ENCODE assay signal across 8 cellular contexts in genomic region chrX:52995135-52995973, GRCh38. TPM values are rescaled to one million over a fixed set of nuclear protein-coding genes. Genes with fewer than 3 reads are reported as not detected.
DNase-seq lines count a peak whose midpoint lies in the region; ATAC-seq and TF ChIP-seq lines count a peak whose summit lies in the region.

No MANE protein-coding gene starts in this region.

- H2AFZ ChIP-seq in OCI-LY1 (ENCODE audit: low read length), result no peak overlapping the region

- no peaks in the 10 kb centered on the region for H3K9me3 ChIP-seq in OCI-LY1 (ENCODE audit: low read length)
- H3K9me3 ChIP-seq in mononuclear cell (ENCODE audit: low read depth, low read length), result no peaks in the 10 kb centered on the region

- peak overlapping the region; percentile 86 for H3K4me3 ChIP-seq in OCI-LY1 (ENCODE audit: low read depth, low read length, poor library complexity, severe bottlenecking)
- peak overlapping the region; percentile 70 for H3K4me3 ChIP-seq in epithelial cell of esophagus (ENCODE audit: low read length)
- H3K4me3 ChIP-seq in mononuclear cell (ENCODE audit: low read length), result peak overlapping the region; percentile 64

- H3K27ac ChIP-seq in OCI-LY1 (ENCODE audit: low read depth, low read length, poor library complexity, severe bottlenecking), result peak overlapping the region; percentile 70

- no peaks in the 10 kb centered on the region for H3K27me3 ChIP-seq in OCI-LY1 (ENCODE audit: insufficient read depth, low read length)
- H3K27me3 ChIP-seq in mononuclear cell (ENCODE audit: insufficient read depth, low read length), result no peaks in the 10 kb centered on the region

- H3K79me2 ChIP-seq in OCI-LY1 (ENCODE audit: insufficient read depth, low read length), result no peaks in the 10 kb centered on the region

- no peaks in the 10 kb centered on the region for H3F3A ChIP-seq in OCI-LY1 (ENCODE audit: insufficient read depth, low read length)

- H3K4me1 ChIP-seq in OCI-LY1 (ENCODE audit: insufficient read depth, low read length, severe bottlenecking), result peaks cover 26% of the 10 kb centered on the region
- peaks cover 17% of the 10 kb centered on the region for H3K4me1 ChIP-seq in mononuclear cell (ENCODE audit: insufficient read depth, low read length)

- H3K9ac ChIP-seq in OCI-LY1 (ENCODE audit: low read length), result peak overlapping the region; percentile 93

- no peaks in the 10 kb centered on the region for H4K20me1 ChIP-seq in OCI-LY1 (ENCODE audit: insufficient read depth, low read length)

- no peaks in the 10 kb centered on the region; the same call in 1 of the 2 replicates for H3K36me3 ChIP-seq in OCI-LY1 (ENCODE audit: insufficient read depth, low read length)

- peak; percentile 95 for ATAC-seq in GM21515 (IDR thresholded peaks at IDR 0.05; ENCODE audit: unreplicated experiment)

- TF ChIP-seq CTCF in OCI-LY1 (IDR thresholded peaks at IDR 0.05; ENCODE audit: low read length) (peak; percentile 53; the same call in 1 of the 2 replicates), epithelial cell of esophagus (IDR thresholded peaks at IDR 0.05; ENCODE audit: insufficient read depth, low read depth, low read length, missing control alignments) (peak; percentile 63)

- H3K4me2 ChIP-seq in OCI-LY1 (ENCODE audit: low read length), result peak overlapping the region; percentile 95

- peak; percentile 98 for DNase-seq in DMS 273 (lab: John Stamatoyannopoulos, UW; ENCODE audit: unreplicated experiment)
- peak; percentile 69 for DNase-seq in HuH-7 (ENCODE audit: low spot score)
- peak; percentile 86 for DNase-seq in activated T-cell treated with anti-CD3 and anti-CD28 coated beads for 24 hours (ENCODE audit: low read depth)
- DNase-seq in epithelial cell of esophagus (ENCODE audit: low read depth), result peak; percentile 95
- peak; percentile 60 to 79 for DNase-seq in stimulated activated CD8-positive, alpha-beta memory T cell treated with anti-CD3 and anti-CD28 coated beads, Interleukin-4, amount 100 ng/mL, for 1 hour (ENCODE audit: low read depth in 2 of 2, low spot score in 1 of 2)

- no peaks in the 10 kb centered on the region for H3K9me2 ChIP-seq in OCI-LY1 (ENCODE audit: low read depth, low read length)

RNA-seq across cellular contexts. Expression of gene FAM156A, which starts 37.0 kb away (rescaled TPM):
- 7.8 TPM for total RNA-seq in mononuclear cell

RNA-seq across cellular contexts. Expression of gene GPR173, which starts 53.2 kb away (rescaled TPM):
- under 0.01 TPM for total RNA-seq in mononuclear cell

Comparison
In these comparisons a context has a peak if more than half of its experiments do, and no peak if none do; other contexts are left out.
1. Peak in every context shown above with its lines: DNase-seq, ATAC-seq, H3K4me3 ChIP-seq and H3K27ac ChIP-seq.